1 cellular context compared by ENCODE assay signal in genomic region chr17:27793168-27793905, GRCh38.
TF ChIP-seq lines count a peak whose summit lies in the region.

No MANE protein-coding gene starts in this region.

TF ChIP-seq in WTC11, 78 proteins besides CTCF, POLR2A, EP300 and RAD21 (continued from another document and continues in another):
- no peak for TF ChIP-seq HMGXB4 (CRISPR knock-in tag; IDR thresholded peaks at IDR 0.05)
- no peak for TF ChIP-seq SMAD4 (CRISPR knock-in tag; IDR thresholded peaks at IDR 0.05)
- peak; percentile 87 for TF ChIP-seq MAX (CRISPR knock-in tag; IDR thresholded peaks at IDR 0.05)
- no peak for TF ChIP-seq ATF6 (CRISPR knock-in tag; IDR thresholded peaks at IDR 0.05)
- 0 out of 2 replicates have a peak, but pooled peaks have one; percentile 38 for TF ChIP-seq TP53 (CRISPR knock-in tag; IDR thresholded peaks at IDR 0.05)
- no peak for TF ChIP-seq ZBTB21 (CRISPR knock-in tag; IDR thresholded peaks at IDR 0.05; ENCODE audit: borderline replicate concordance)
- TF ChIP-seq, protein P1, sequence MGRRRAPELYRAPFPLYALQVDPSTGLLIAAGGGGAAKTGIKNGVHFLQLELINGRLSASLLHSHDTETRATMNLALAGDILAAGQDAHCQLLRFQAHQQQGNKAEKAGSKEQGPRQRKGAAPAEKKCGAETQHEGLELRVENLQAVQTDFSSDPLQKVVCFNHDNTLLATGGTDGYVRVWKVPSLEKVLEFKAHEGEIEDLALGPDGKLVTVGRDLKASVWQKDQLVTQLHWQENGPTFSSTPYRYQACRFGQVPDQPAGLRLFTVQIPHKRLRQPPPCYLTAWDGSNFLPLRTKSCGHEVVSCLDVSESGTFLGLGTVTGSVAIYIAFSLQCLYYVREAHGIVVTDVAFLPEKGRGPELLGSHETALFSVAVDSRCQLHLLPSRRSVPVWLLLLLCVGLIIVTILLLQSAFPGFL (CRISPR knock-in tag; IDR thresholded peaks at IDR 0.05; ENCODE audit: borderline replicate concordance), result no peak
- TF ChIP-seq TEAD4 (CRISPR knock-in tag; IDR thresholded peaks at IDR 0.05), result no peak
- no peak for TF ChIP-seq ZNF317 (CRISPR knock-in tag; IDR thresholded peaks at IDR 0.05; ENCODE audit: borderline replicate concordance, low read depth)
- no peak for TF ChIP-seq PRDM15 (CRISPR knock-in tag; IDR thresholded peaks at IDR 0.05)
- TF ChIP-seq GTF2I (CRISPR knock-in tag; conservative IDR thresholded peaks at IDR 0.05), result no peak
- no peak; the same call in 1 of the 2 replicates for TF ChIP-seq ZNF219 (CRISPR knock-in tag; IDR thresholded peaks at IDR 0.05; ENCODE audit: borderline replicate concordance)
- TF ChIP-seq, protein P2, sequence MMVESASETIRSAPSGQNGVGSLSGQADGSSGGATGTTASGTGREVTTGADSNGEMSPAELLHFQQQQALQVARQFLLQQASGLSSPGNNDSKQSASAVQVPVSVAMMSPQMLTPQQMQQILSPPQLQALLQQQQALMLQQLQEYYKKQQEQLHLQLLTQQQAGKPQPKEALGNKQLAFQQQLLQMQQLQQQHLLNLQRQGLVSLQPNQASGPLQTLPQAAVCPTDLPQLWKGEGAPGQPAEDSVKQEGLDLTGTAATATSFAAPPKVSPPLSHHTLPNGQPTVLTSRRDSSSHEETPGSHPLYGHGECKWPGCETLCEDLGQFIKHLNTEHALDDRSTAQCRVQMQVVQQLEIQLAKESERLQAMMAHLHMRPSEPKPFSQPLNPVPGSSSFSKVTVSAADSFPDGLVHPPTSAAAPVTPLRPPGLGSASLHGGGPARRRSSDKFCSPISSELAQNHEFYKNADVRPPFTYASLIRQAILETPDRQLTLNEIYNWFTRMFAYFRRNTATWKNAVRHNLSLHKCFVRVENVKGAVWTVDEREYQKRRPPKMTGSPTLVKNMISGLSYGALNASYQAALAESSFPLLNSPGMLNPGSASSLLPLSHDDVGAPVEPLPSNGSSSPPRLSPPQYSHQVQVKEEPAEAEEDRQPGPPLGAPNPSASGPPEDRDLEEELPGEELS (CRISPR knock-in tag; IDR thresholded peaks at IDR 0.05), result peak; percentile 66; the same call in 1 of the 2 replicates
- TF ChIP-seq E2F4 (CRISPR knock-in tag; IDR thresholded peaks at IDR 0.05; ENCODE audit: borderline replicate concordance, low read depth), result no peak
- no peak for TF ChIP-seq ZNF416 (CRISPR knock-in tag; IDR thresholded peaks at IDR 0.05)
- no peak for TF ChIP-seq NR1H2 (CRISPR knock-in tag; IDR thresholded peaks at IDR 0.05)
- TF ChIP-seq TEAD1 (CRISPR knock-in tag; IDR thresholded peaks at IDR 0.05), result peak; percentile 45; the same call in 1 of the 2 replicates
- no peak for TF ChIP-seq GRHL2 (CRISPR knock-in tag; IDR thresholded peaks at IDR 0.05; ENCODE audit: insufficient replicate concordance, severe bottlenecking)
- TF ChIP-seq ELF4 (CRISPR knock-in tag; IDR thresholded peaks at IDR 0.05; ENCODE audit: low read depth), result no peak
- TF ChIP-seq SOX15 (CRISPR knock-in tag; IDR thresholded peaks at IDR 0.05), result no peak
- TF ChIP-seq NFYB (CRISPR knock-in tag; conservative IDR thresholded peaks at IDR 0.05; ENCODE audit: low read depth), result no peak
- no peak for TF ChIP-seq CREB1 (CRISPR knock-in tag; IDR thresholded peaks at IDR 0.05)
- TF ChIP-seq FOXP1 (CRISPR knock-in tag; IDR thresholded peaks at IDR 0.05; ENCODE audit: borderline replicate concordance), result peak; percentile 42; the same call in 1 of the 2 replicates
- TF ChIP-seq ZNF532 (CRISPR knock-in tag; IDR thresholded peaks at IDR 0.05; ENCODE audit: borderline replicate concordance), result no peak
- TF ChIP-seq, protein P3, sequence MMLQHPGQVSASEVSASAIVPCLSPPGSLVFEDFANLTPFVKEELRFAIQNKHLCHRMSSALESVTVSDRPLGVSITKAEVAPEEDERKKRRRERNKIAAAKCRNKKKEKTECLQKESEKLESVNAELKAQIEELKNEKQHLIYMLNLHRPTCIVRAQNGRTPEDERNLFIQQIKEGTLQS (CRISPR knock-in tag; conservative IDR thresholded peaks at IDR 0.05), result no peak
- TF ChIP-seq ETV6 (CRISPR knock-in tag; IDR thresholded peaks at IDR 0.05), result no peak
- no peak for TF ChIP-seq AFF4 (CRISPR knock-in tag; IDR thresholded peaks at IDR 0.05; ENCODE audit: borderline replicate concordance)
- no peak for TF ChIP-seq GABPB1 (CRISPR knock-in tag; IDR thresholded peaks at IDR 0.05)
- 0 out of 2 replicates have a peak, but pooled peaks have one; percentile 18 for TF ChIP-seq USF1 (CRISPR knock-in tag; IDR thresholded peaks at IDR 0.05)
- no peak for TF ChIP-seq KAT7 (CRISPR knock-in tag; IDR thresholded peaks at IDR 0.05; ENCODE audit: borderline replicate concordance)
- TF ChIP-seq ZNF138 (CRISPR knock-in tag; conservative IDR thresholded peaks at IDR 0.05), result no peak
- TF ChIP-seq CDX4 (CRISPR knock-in tag; IDR thresholded peaks at IDR 0.05; ENCODE audit: borderline replicate concordance), result no peak
- TF ChIP-seq HMGA2 (CRISPR knock-in tag; IDR thresholded peaks at IDR 0.05), result no peak
